1 cellular context compared by ENCODE assay signal in genomic region chr6:146881228-146882181, GRCh38.
A peak's percentile ranks its signal among the peaks of the same experiment; 100 is the strongest.
TF ChIP-seq lines count a peak whose summit lies in the region.

No MANE protein-coding gene starts in this region.

TF ChIP-seq in K562, 482 proteins besides CTCF, POLR2A, EP300 and RAD21 (continued from another document and continues in another):
- TF ChIP-seq THRA (IDR thresholded peaks at IDR 0.05) (no peak), POLR3G (IDR thresholded peaks at IDR 0.05; ENCODE audit: extremely low read depth, insufficient read length, insufficient replicate concordance) (no peak), POLR2H (tag; IDR thresholded peaks at IDR 0.05; ENCODE audit: low read depth) (peak; percentile 77), STAG1 (CRISPR knock-in tag; IDR thresholded peaks at IDR 0.05; ENCODE audit: borderline replicate concordance) (no peak), ETV1 (tag; conservative IDR thresholded peaks at IDR 0.05; ENCODE audit: low read depth) (peak; percentile 70; the same call in 1 of the 2 replicates), BRF2 (IDR thresholded peaks at IDR 0.05; ENCODE audit: borderline replicate concordance, insufficient read depth, insufficient read length) (no peak), JUNB (CRISPR knock-in tag; conservative IDR thresholded peaks at IDR 0.05) (no peak), JUND (IDR thresholded peaks at IDR 0.05; ENCODE audit: borderline replicate concordance, low read depth, low read length) (0 out of 2 replicates have a peak, but pooled peaks have one; percentile 24), JUND (tag; IDR thresholded peaks at IDR 0.05; ENCODE audit: borderline replicate concordance, low read depth, low read length) (no peak; the same call in 2 of the 3 replicates), E2F8 (IDR thresholded peaks at IDR 0.05; ENCODE audit: low read depth, partially characterized antibody) (no peak), XRCC4 (IDR thresholded peaks at IDR 0.05; ENCODE audit: extremely low read depth, insufficient read depth, insufficient read length) (no peak), ZBTB8A (IDR thresholded peaks at IDR 0.05; ENCODE audit: partially characterized antibody) (no peak), ZNF384 (IDR thresholded peaks at IDR 0.05; ENCODE audit: low read depth, low read length) (no peak), DDX20 (tag; IDR thresholded peaks at IDR 0.05; ENCODE audit: low read depth) (no peak), KLF13 (tag; IDR thresholded peaks at IDR 0.05; ENCODE audit: borderline replicate concordance, low read depth) (no peak), SMARCC2 (IDR thresholded peaks at IDR 0.05; ENCODE audit: low read depth) (no peak), CREB3L1 (IDR thresholded peaks at IDR 0.05; ENCODE audit: borderline replicate concordance, low read depth) (no peak), NELFE (IDR thresholded peaks at IDR 0.05; ENCODE audit: insufficient read depth, insufficient read length) (no peak), CLOCK (CRISPR knock-in tag; IDR thresholded peaks at IDR 0.05; ENCODE audit: borderline replicate concordance) (peak; percentile 4; the same call in 1 of the 2 replicates), BRD9 (IDR thresholded peaks at IDR 0.05; ENCODE audit: low read depth, partially characterized antibody) (no peak), SRSF9 (IDR thresholded peaks at IDR 0.05; ENCODE audit: borderline replicate concordance, low read depth, low read length) (no peak), ZNF277 (CRISPR knock-in tag; IDR thresholded peaks at IDR 0.05; ENCODE audit: borderline replicate concordance) (no peak), ZBTB34 (CRISPR knock-in tag; IDR thresholded peaks at IDR 0.05) (no peak), ATF1 (CRISPR knock-in tag; IDR thresholded peaks at IDR 0.05) (no peak), ATF1 (tag; IDR thresholded peaks at IDR 0.05) (no peak; the same call in 1 of the 2 replicates), PHB (CRISPR knock-in tag; IDR thresholded peaks at IDR 0.05) (no peak), GATAD2A (IDR thresholded peaks at IDR 0.05) (peak; percentile 66; the same call in 1 of the 2 replicates), REST (CRISPR knock-in tag; IDR thresholded peaks at IDR 0.05; ENCODE audit: low read depth) (no peak), ZNF79 (CRISPR knock-in tag; IDR thresholded peaks at IDR 0.05; ENCODE audit: low read depth) (no peak), PHF8 (IDR thresholded peaks at IDR 0.05; ENCODE audit: borderline replicate concordance, low read length) (no peak), NCOA2 (IDR thresholded peaks at IDR 0.05; ENCODE audit: partially characterized antibody in 2 of 2) (no peak), YY1 (IDR thresholded peaks at IDR 0.05; ENCODE audit: borderline replicate concordance in 1 of 3, control insufficient read depth in 1 of 3, extremely low read depth in 1 of 3, insufficient read depth in 3 of 3, insufficient read length in 1 of 3, insufficient replicate concordance in 2 of 3, low read depth in 1 of 3, low read length in 2 of 3) (peak in 1 of 3 experiments; percentile 5), NR2C2 (CRISPR knock-in tag; IDR thresholded peaks at IDR 0.05) (no peak), NR2C2 (tag; IDR thresholded peaks at IDR 0.05) (peak; percentile 14; the same call in 1 of the 2 replicates), MIER1 (IDR thresholded peaks at IDR 0.05; ENCODE audit: low read depth) (no peak), ZNF395 (CRISPR knock-in tag; IDR thresholded peaks at IDR 0.05) (peak; percentile 89), TRIM28 (IDR thresholded peaks at IDR 0.05) (no peak), IFI16 (CRISPR knock-in tag; IDR thresholded peaks at IDR 0.05) (no peak), TGIF2 (CRISPR knock-in tag; IDR thresholded peaks at IDR 0.05) (no peak), ZNF263 (CRISPR knock-in tag; IDR thresholded peaks at IDR 0.05; ENCODE audit: borderline replicate concordance) (0 out of 2 replicates have a peak, but pooled peaks have one; percentile 25), RBM15 (IDR thresholded peaks at IDR 0.05; ENCODE audit: insufficient read depth, low read length) (no peak), MTA1 (IDR thresholded peaks at IDR 0.05; ENCODE audit: borderline replicate concordance) (peak; percentile 27; the same call in 1 of the 2 replicates), HDAC2 (IDR thresholded peaks at IDR 0.05) (no peak), XRCC3 (IDR thresholded peaks at IDR 0.05) (no peak), CHD4 (IDR thresholded peaks at IDR 0.05; ENCODE audit: insufficient read depth, insufficient replicate concordance, low read depth, low read length, poor library complexity, severe bottlenecking) (no peak), CBX8 (IDR thresholded peaks at IDR 0.05; ENCODE audit: borderline replicate concordance, extremely low read depth, low read depth, low read length, poor library complexity, severe bottlenecking) (no peak)
